ENCODE assay signal across 16 cellular contexts in the genomic region with DNA sequence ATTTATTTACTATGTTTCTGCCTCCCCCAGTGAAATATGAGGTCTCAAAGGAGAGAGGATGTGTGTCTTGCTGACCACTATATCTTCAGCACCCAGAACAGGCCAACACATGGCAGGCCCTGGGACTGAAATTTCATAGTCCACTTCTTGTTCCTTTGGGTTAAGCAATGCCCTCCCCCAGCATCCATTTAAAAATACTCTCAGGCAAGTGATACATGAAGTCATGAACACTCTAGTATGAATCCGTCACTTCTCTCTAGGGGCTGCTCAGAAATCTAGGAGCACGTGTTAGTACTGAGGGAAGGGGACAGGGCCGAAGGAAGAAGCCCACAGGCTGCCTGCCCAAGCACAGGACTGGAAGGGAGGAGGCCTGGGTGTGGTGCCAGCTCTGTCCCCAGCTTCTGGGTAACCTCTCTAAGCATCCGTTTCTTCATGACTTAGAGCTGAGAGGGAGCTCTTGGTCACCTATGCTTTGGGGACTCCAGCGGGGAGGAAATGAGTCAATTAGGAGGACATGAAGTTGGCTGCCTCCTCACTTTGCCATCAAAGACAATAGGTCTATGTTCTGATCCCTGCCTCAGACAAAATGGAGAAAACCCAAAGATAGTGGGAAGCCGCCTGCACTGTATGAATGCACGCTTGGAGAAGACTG.
DNase-seq lines count a peak whose midpoint lies in the region; ATAC-seq and TF ChIP-seq lines count a peak whose summit lies in the region.
"Had no signal": no experiment of that assay in that cellular context is flagged by ENCODE, and none has a peak within 500 bp of the region (broad histone marks: within the 10 kb centered on the region; RNA-seq: fewer than 3 reads in every experiment).

No MANE protein-coding gene starts in this region.

- TF ChIP-seq CTCF in HFFc6 (IDR thresholded peaks at IDR 0.05) (no peak), Panc1 (IDR thresholded peaks at IDR 0.05) (no peak), neural progenitor cell (IDR thresholded peaks at IDR 0.05) (no peak), type B pancreatic cell (conservative IDR thresholded peaks at IDR 0.05) (no peak)

- H3K36me3 ChIP-seq in Panc1 (ENCODE audit: control insufficient read depth, insufficient read depth, low read length) = no peaks in the 10 kb centered on the region
- H3K36me3 ChIP-seq in neural progenitor cell = no peaks in the 10 kb centered on the region
- H3K36me3 ChIP-seq: BLaER1 treated with 17β-estradiol and CSF1 and Interleukin-3, amounts not matched to agents 10 nM and 100 nM had no signal

- H2AFZ ChIP-seq in neural progenitor cell (replicated peaks) = no peak overlapping the region
- H2AFZ ChIP-seq: GM23338 had no signal

- H3F3A ChIP-seq in neural progenitor cell (ENCODE audit: low read depth) = no peaks in the 10 kb centered on the region

- H3K4me3 Mint-ChIP-seq in HFFc6 (no peak overlapping the region), neural progenitor cell (no peak overlapping the region), type B pancreatic cell (no peak overlapping the region)
- H3K4me3 Mint-ChIP-seq: CD4-positive, alpha-beta T cell; GM23338 had no signal

- peak overlapping the region; percentile 73 for H3K27ac ChIP-seq in Panc1 (ENCODE audit: low read length)
- H3K27ac ChIP-seq in neural progenitor cell = no peak overlapping the region
- H3K27ac ChIP-seq: BLaER1 treated with 17β-estradiol and CSF1 and Interleukin-3, amounts not matched to agents 10 nM and 100 nM had no signal

- intact Hi-C loops in Panc1 (cut with micrococcal nuclease; ENCODE audit: unreplicated experiment) = no loop called here

- no peak overlapping the region for H3K9ac ChIP-seq in neural progenitor cell
- H3K9ac ChIP-seq: BLaER1 treated with 17β-estradiol and CSF1 and Interleukin-3, amounts not matched to agents 10 nM and 100 nM had no signal

- H3K79me2 ChIP-seq in neural progenitor cell (ENCODE audit: low read depth) = no peaks in the 10 kb centered on the region

- ATAC-seq in Panc1 = no peak
- ATAC-seq in HG02870 (IDR thresholded peaks at IDR 0.05; ENCODE audit: unreplicated experiment) = no peak
- ATAC-seq: GM23338, HepG2 had no signal

- no peaks in the 10 kb centered on the region for H4K20me1 ChIP-seq in neural progenitor cell (ENCODE audit: low read depth)

- CTCF ChIA-PET in Panc1 (lab: Charles Lee) = no interaction called here

- H3K4me2 ChIP-seq in neural progenitor cell = no peak overlapping the region
- H3K4me2 ChIP-seq: GM23338 had no signal

- POLR2A ChIA-PET in Panc1 (lab: Charles Lee) = no interaction called here

- no peak overlapping the region for H3K4me3 ChIP-seq in Panc1 (ENCODE audit: low read depth in 2 of 2, low read length in 2 of 2)
- no peak overlapping the region for H3K4me3 ChIP-seq in neural progenitor cell
- H3K4me3 ChIP-seq: BLaER1 treated with 17β-estradiol and CSF1 and Interleukin-3, amounts not matched to agents 10 nM and 100 nM; GM23338 had no signal

- no TSS peak for BruUV-seq in Panc1 (replicated peaks; lab: Mats Ljungman, UMichigan)

- H3K36me3 Mint-ChIP-seq in HFFc6 (ENCODE audit: low read depth) (peaks cover 22% of the 10 kb centered on the region), neural progenitor cell (no peaks in the 10 kb centered on the region), type B pancreatic cell (no peaks in the 10 kb centered on the region)

- no peak for DNase-seq in HFFc6
- no peak for DNase-seq in Panc1 (ENCODE audit: low read depth, low spot score)
- DNase-seq in neural progenitor cell (ENCODE audit: low spot score) = no peak
- DNase-seq in type B pancreatic cell (ENCODE audit: extremely low spot score, unreplicated experiment) = no peak
- DNase-seq in CD1c-positive myeloid dendritic cell (ENCODE audit: extremely low spot score) = no peak
- no peak for DNase-seq in medulla oblongata (ENCODE audit: extremely low spot score)
- DNase-seq: 8988T; ACHN; Calu3; CD4-positive, alpha-beta T cell; DMS 273 treated with DMSO at 0.1 percent for 48 hours; H7 had no signal

- H3K4me1 ChIP-seq in Panc1 (ENCODE audit: control insufficient read depth, insufficient read depth, low read length) (peaks cover 59% of the 10 kb centered on the region), neural progenitor cell (peaks cover 5% of the 10 kb centered on the region)

- H3K4me1 Mint-ChIP-seq in HFFc6 (ENCODE audit: low read depth) (peaks cover 75% of the 10 kb centered on the region), neural progenitor cell (peaks cover 24% of the 10 kb centered on the region), type B pancreatic cell (ENCODE audit: unreplicated experiment) (peaks cover 9% of the 10 kb centered on the region)

- H3K9me3 Mint-ChIP-seq in HFFc6 (no peaks in the 10 kb centered on the region), neural progenitor cell (no peaks in the 10 kb centered on the region), type B pancreatic cell (no peaks in the 10 kb centered on the region)
- H3K9me3 Mint-ChIP-seq: CD4-positive, alpha-beta T cell had no signal

- H3K27me3 ChIP-seq in Panc1 (ENCODE audit: control insufficient read depth, insufficient read depth, low read length) = no peaks in the 10 kb centered on the region
- H3K27me3 ChIP-seq in neural progenitor cell = no peaks in the 10 kb centered on the region
- H3K27me3 ChIP-seq: BLaER1 treated with 17β-estradiol and CSF1 and Interleukin-3, amounts not matched to agents 10 nM and 100 nM had no signal

- H3K27ac Mint-ChIP-seq in HFFc6 (peak overlapping the region; percentile 54), neural progenitor cell (peak overlapping the region; percentile 59), type B pancreatic cell (peak overlapping the region; percentile 15)
- H3K27ac Mint-ChIP-seq: CD4-positive, alpha-beta T cell had no signal

- H3K27me3 Mint-ChIP-seq in HFFc6 (ENCODE audit: insufficient read depth) (no peaks in the 10 kb centered on the region; the same call in 1 of the 2 replicates), neural progenitor cell (ENCODE audit: insufficient read depth, low read depth) (peaks cover 8% of the 10 kb centered on the region), type B pancreatic cell (peaks cover 22% of the 10 kb centered on the region)

- H3K9me3 ChIP-seq in Panc1 (ENCODE audit: control insufficient read depth, insufficient read depth, low read depth, low read length) (no peaks in the 10 kb centered on the region), neural progenitor cell (ENCODE audit: low read depth) (no peaks in the 10 kb centered on the region)
- H3K9me3 ChIP-seq: BLaER1 treated with 17β-estradiol and CSF1 and Interleukin-3, amounts not matched to agents 10 nM and 100 nM had no signal

- in situ Hi-C loops in Panc1 (cut with HindIII; ENCODE audit: low pct_unique_long_range_greater_than_20kb, low sequenced_read_pairs) = no loop called here
